In genomic region chr2:15703365-15703869, GRCh38 we compare ENCODE assay signal across 22 cellular contexts.
"Had no signal": no experiment of that assay in that cellular context is flagged by ENCODE, and none has a peak within 500 bp of the region (broad histone marks: within the 10 kb centered on the region; RNA-seq: fewer than 3 reads in every experiment).

No MANE protein-coding gene starts in this region.

- H3K4me1 ChIP-seq: colonic mucosa, foreskin keratinocyte, prostate gland had no signal

- H3K4me1 Mint-ChIP-seq: activated B cell treated with CpG ODN at 0.5 μM for 24 hours; activated CD4-positive, alpha-beta T cell treated with anti-CD3 and anti-CD28 coated beads for 36 hours; activated naive CD8-positive, alpha-beta T cell treated with anti-CD3 and anti-CD28 coated beads for 36 hours; central memory CD8-positive, alpha-beta T cell; naive thymus-derived CD8-positive, alpha-beta T cell; stimulated activated memory B cell treated with anti-CD40 and anti-IgM and Interleukin-4, amounts not matched to agents 10 μg/mL and 1 μg/mL and 100 μg/mL, for 72 hours had no signal

- DNase-seq: activated B cell treated with CpG ODN at 0.5 μM for 24 hours; activated CD4-positive, alpha-beta T cell treated with anti-CD3 and anti-CD28 coated beads for 36 hours; activated CD4-positive, alpha-beta T cell treated with anti-CD3 and anti-CD28 coated beads, Interleukin-2, amount 50 U/mL, for 48 hours; activated naive CD4-positive, alpha-beta T cell treated with Interleukin-2 at 50 U/mL for 16 hours; activated naive CD8-positive, alpha-beta T cell treated with anti-CD3 and anti-CD28 coated beads for 36 hours; activated T-cell treated with anti-CD3 and anti-CD28 coated beads, Interleukin-2, amount 50 U/mL, for 48 hours; colonic mucosa; endodermal cell; foreskin keratinocyte; glutamatergic neuron; naive thymus-derived CD8-positive, alpha-beta T cell; stimulated activated CD4-positive, alpha-beta T cell treated with anti-CD3 and anti-CD28 coated beads, Interleukin-2, amount 100 ng/mL, for 24 hours; stomach; T1000; testis; trophoblast cell had no signal

- H3K27ac ChIP-seq: colonic mucosa, foreskin keratinocyte, prostate gland had no signal

- H3K9me3 Mint-ChIP-seq: activated B cell treated with CpG ODN at 0.5 μM for 24 hours; activated naive CD8-positive, alpha-beta T cell treated with anti-CD3 and anti-CD28 coated beads for 36 hours; central memory CD8-positive, alpha-beta T cell; endodermal cell; T-helper 1 cell treated with Interleukin-12 subunit alpha and Interleukin-12 subunit beta and Interleukin-4 antibody, amounts not matched to agents 30 μg/mL and 1 μg/mL, for 36 hours had no signal

- H3K27me3 ChIP-seq: colonic mucosa, foreskin keratinocyte, right atrium auricular region, stomach, testis had no signal

- H3K9me3 ChIP-seq: colonic mucosa, prostate gland, right atrium auricular region, stomach, testis had no signal

- H3K36me3 Mint-ChIP-seq: activated naive CD8-positive, alpha-beta T cell treated with anti-CD3 and anti-CD28 coated beads for 36 hours; mesothelial cell of epicardium; naive thymus-derived CD8-positive, alpha-beta T cell; stimulated activated memory B cell treated with anti-CD40 and anti-IgM and Interleukin-4, amounts not matched to agents 10 μg/mL and 1 μg/mL and 100 μg/mL, for 72 hours had no signal

- H3K36me3 ChIP-seq: colonic mucosa, prostate gland, right atrium auricular region, stomach had no signal

- H3K4me3 ChIP-seq: colonic mucosa, prostate gland, right atrium auricular region, stomach, testis had no signal

- ATAC-seq: activated CD4-positive, alpha-beta T cell treated with anti-CD3 and anti-CD28 coated beads for 36 hours; naive thymus-derived CD8-positive, alpha-beta T cell; stimulated activated memory B cell treated with anti-CD40 and anti-IgM and Interleukin-4, amounts not matched to agents 10 μg/mL and 1 μg/mL and 100 μg/mL, for 72 hours had no signal

- H3K4me3 Mint-ChIP-seq: activated B cell treated with CpG ODN at 0.5 μM for 24 hours; activated CD4-positive, alpha-beta T cell treated with anti-CD3 and anti-CD28 coated beads for 36 hours; activated naive CD8-positive, alpha-beta T cell treated with anti-CD3 and anti-CD28 coated beads for 36 hours; central memory CD8-positive, alpha-beta T cell; endodermal cell; mesothelial cell of epicardium; naive thymus-derived CD8-positive, alpha-beta T cell; stimulated activated memory B cell treated with anti-CD40 and anti-IgM and Interleukin-4, amounts not matched to agents 10 μg/mL and 1 μg/mL and 100 μg/mL, for 72 hours; T-helper 1 cell treated with Interleukin-12 subunit alpha and Interleukin-12 subunit beta and Interleukin-4 antibody, amounts not matched to agents 30 μg/mL and 1 μg/mL, for 36 hours had no signal

- H3K27ac Mint-ChIP-seq: activated B cell treated with CpG ODN at 0.5 μM for 24 hours; activated CD4-positive, alpha-beta T cell treated with anti-CD3 and anti-CD28 coated beads for 36 hours; activated naive CD8-positive, alpha-beta T cell treated with anti-CD3 and anti-CD28 coated beads for 36 hours; endodermal cell; naive thymus-derived CD8-positive, alpha-beta T cell; stimulated activated memory B cell treated with anti-CD40 and anti-IgM and Interleukin-4, amounts not matched to agents 10 μg/mL and 1 μg/mL and 100 μg/mL, for 72 hours; T-helper 1 cell treated with Interleukin-12 subunit alpha and Interleukin-12 subunit beta and Interleukin-4 antibody, amounts not matched to agents 30 μg/mL and 1 μg/mL, for 36 hours had no signal
